In the genomic region with DNA sequence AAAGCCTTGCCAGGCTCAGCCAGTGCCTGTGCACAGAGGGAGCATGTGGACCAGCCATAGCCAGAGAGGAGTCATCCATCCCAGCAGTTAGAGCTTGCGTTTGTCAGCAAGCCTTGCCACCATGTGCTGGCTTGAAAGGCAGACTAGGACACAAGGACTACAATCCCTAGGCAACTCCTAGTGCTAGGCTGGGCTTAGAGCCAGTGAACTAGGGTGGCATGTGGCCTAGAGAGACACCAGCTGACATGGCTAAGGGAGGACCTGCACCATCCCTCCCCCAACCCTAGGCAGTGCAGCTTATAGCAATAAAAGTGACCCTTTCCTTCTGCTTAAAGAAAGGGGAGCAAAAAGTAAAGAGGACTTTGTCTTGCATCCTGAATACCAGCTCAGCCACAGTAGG, we compare ENCODE assay signal across 14 cellular contexts.
"Had no signal": no experiment of that assay in that cellular context is flagged by ENCODE, and none has a peak within 500 bp of the region (broad histone marks: within the 10 kb centered on the region; RNA-seq: fewer than 3 reads in every experiment).

No MANE protein-coding gene starts in this region.

- H3K4me1 Mint-ChIP-seq: activated naive CD8-positive, alpha-beta T cell treated with anti-CD3 and anti-CD28 coated beads, Interleukin-2, amount 50 U/mL, for 24 hours; activated T-helper 17 cell treated with anti-CD3 and anti-CD28 coated beads, Interleukin-2, amount 50 U/mL, for 72 hours; mesothelial cell of epicardium had no signal

- H3K27ac Mint-ChIP-seq: activated naive CD8-positive, alpha-beta T cell treated with anti-CD3 and anti-CD28 coated beads, Interleukin-2, amount 50 U/mL, for 24 hours; activated T-helper 17 cell treated with anti-CD3 and anti-CD28 coated beads, Interleukin-2, amount 50 U/mL, for 72 hours; mesothelial cell of epicardium had no signal

- ATAC-seq: activated naive CD8-positive, alpha-beta T cell treated with anti-CD3 and anti-CD28 coated beads, Interleukin-2, amount 50 U/mL, for 24 hours; activated T-helper 17 cell treated with anti-CD3 and anti-CD28 coated beads, Interleukin-2, amount 50 U/mL, for 72 hours; pancreas; stimulated activated naive CD8-positive, alpha-beta T cell treated with anti-CD3 and anti-CD28 coated beads, Interleukin-15, Interleukin-2, amounts not matched to agents 100 U/mL and 50 U/mL, for 24 hours had no signal

- H3K36me3 ChIP-seq: breast epithelium, pancreas, upper lobe of left lung had no signal

- H3K4me1 ChIP-seq: breast epithelium, pancreas, upper lobe of left lung had no signal

- H3K27me3 ChIP-seq: breast epithelium, pancreas, upper lobe of left lung had no signal

- H3K27ac ChIP-seq: breast epithelium, dorsolateral prefrontal cortex, pancreas, upper lobe of left lung, VCaP had no signal

- H3K4me3 Mint-ChIP-seq: activated naive CD8-positive, alpha-beta T cell treated with anti-CD3 and anti-CD28 coated beads, Interleukin-2, amount 50 U/mL, for 24 hours; activated T-helper 17 cell treated with anti-CD3 and anti-CD28 coated beads, Interleukin-2, amount 50 U/mL, for 72 hours; mesothelial cell of epicardium had no signal

- H3K9me3 ChIP-seq: pancreas had no signal

- H3K4me3 ChIP-seq: breast epithelium, dorsolateral prefrontal cortex, pancreas, upper lobe of left lung had no signal

- DNase-seq: activated CD4-positive, alpha-beta T cell treated with anti-CD3 and anti-CD28 coated beads, Interleukin-2, amount 50 U/mL, for 48 hours; activated naive CD4-positive, alpha-beta T cell treated with Interleukin-2 at 50 U/mL for 16 hours; activated naive CD8-positive, alpha-beta T cell treated with anti-CD3 and anti-CD28 coated beads, Interleukin-2, amount 50 U/mL, for 24 hours; aorta; dorsolateral prefrontal cortex; kidney; pancreas; small intestine; stimulated activated naive CD8-positive, alpha-beta T cell treated with anti-CD3 and anti-CD28 coated beads, Interleukin-15, Interleukin-2, amounts not matched to agents 100 U/mL and 50 U/mL, for 24 hours; upper lobe of left lung had no signal
